32 cellular contexts compared by ENCODE assay signal in the genomic region with DNA sequence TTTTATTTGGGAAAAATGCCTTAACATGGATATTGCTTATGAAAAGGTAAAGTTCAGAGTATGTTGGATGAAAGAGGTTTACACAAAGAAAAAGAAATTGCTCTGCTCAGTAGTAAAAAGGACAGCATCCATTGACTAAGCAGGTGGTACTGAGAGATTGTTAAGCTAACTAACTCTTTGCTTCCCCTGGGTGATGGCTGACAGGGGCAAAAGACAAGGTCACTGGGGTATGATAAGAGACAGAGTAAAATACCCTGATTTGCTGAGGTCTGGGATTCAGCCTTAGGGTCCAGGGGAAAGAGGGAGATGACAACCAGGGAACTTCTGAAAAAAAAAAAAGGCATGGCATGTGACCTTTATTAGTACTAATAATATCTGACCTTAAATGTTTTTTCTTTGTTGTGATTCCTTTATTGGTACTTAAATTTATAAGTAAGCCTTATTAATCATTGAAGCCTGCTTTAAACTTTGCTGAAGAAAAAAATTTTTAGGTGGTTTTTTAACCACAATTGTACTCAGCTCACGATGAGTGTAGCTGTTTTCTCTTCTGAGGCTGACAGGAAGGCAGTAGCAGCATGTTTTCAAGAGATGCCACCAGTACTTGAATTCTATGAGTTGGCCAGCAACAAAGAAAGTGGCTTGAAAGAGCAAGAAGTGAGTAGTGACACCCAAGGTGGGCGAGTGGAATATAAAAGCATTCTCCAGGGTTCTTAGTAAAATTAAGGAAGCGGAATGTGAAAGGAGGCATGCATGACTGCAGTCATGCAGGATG. TPM values are rescaled to one million over a fixed set of nuclear protein-coding genes. Genes with fewer than 3 reads are reported as not detected.
DNase-seq lines count a peak whose midpoint lies in the region; ATAC-seq and TF ChIP-seq lines count a peak whose summit lies in the region.
"Had no signal": no experiment of that assay in that cellular context is flagged by ENCODE, and none has a peak within 500 bp of the region (broad histone marks: within the 10 kb centered on the region; RNA-seq: fewer than 3 reads in every experiment).

No MANE protein-coding gene starts in this region.

- no peak for TF ChIP-seq POLR2A in testis (IDR thresholded peaks at IDR 0.05)

- no peak overlapping the region; a peak in 1 of 5 replicates for H3K4me3 Mint-ChIP-seq in H9
- H3K4me3 Mint-ChIP-seq in WTC11, result no peak overlapping the region
- H3K4me3 Mint-ChIP-seq in activated CD4-positive, alpha-beta T cell treated with anti-CD3 and anti-CD28 coated beads, Interleukin-2, amount 10 ng/mL, durations not matched to agents 7 days and 5 days, result no peak overlapping the region
- H3K4me3 Mint-ChIP-seq: activated CD4-positive, alpha-beta memory T cell treated with anti-CD3 and anti-CD28 coated beads, Interleukin-2, amount 10 ng/mL, durations not matched to agents 7 days and 5 days; stimulated activated effector memory CD8-positive, alpha-beta T cell treated with anti-CD3 and anti-CD28 coated beads, Interleukin-12 subunit alpha, Interleukin-12 subunit beta, amount 100 ng/mL, for 72 hours; T-helper 1 cell treated with Interleukin-12 subunit alpha and Interleukin-12 subunit beta and Interleukin-4 antibody, amounts not matched to agents 30 μg/mL and 1 μg/mL, for 36 hours had no signal

- H3K9ac ChIP-seq in H9 (ENCODE audit: extremely low read depth, insufficient read length, low read length), result no peak overlapping the region
- H3K9ac ChIP-seq: BLaER1 had no signal

- ATAC-seq in WTC11, result peak; percentile 66
- no peak for ATAC-seq in HG03139 (IDR thresholded peaks at IDR 0.05; ENCODE audit: unreplicated experiment)
- ATAC-seq in aorta (ENCODE audit: low FRiP score), result no peak
- ATAC-seq: heart right ventricle; left colon; stimulated activated effector memory CD8-positive, alpha-beta T cell treated with anti-CD3 and anti-CD28 coated beads, Interleukin-12 subunit alpha, Interleukin-12 subunit beta, amount 100 ng/mL, for 72 hours had no signal

- H3K4me1 ChIP-seq in H9 (ENCODE audit: insufficient read depth, low read length) (no peaks in the 10 kb centered on the region), aorta (ENCODE audit: control insufficient read depth in 1 of 2, insufficient read depth in 2 of 2, low read length in 2 of 2) (no peaks in the 10 kb centered on the region), testis (no peaks in the 10 kb centered on the region)
- H3K4me1 ChIP-seq: BLaER1, colonic mucosa had no signal

- H2AFZ ChIP-seq in H9 (ENCODE audit: low read length), result no peak overlapping the region

- in situ Hi-C loops in GM13976 (cut with MboI; ENCODE audit: low sequenced_read_pairs, unreplicated experiment), result no loop called here

- no peaks in the 10 kb centered on the region for H4K20me1 ChIP-seq in H9 (ENCODE audit: control insufficient read depth, insufficient read depth, insufficient read length)
- H4K20me1 ChIP-seq: BLaER1 had no signal

- H3K9me3 Mint-ChIP-seq in H9, result peaks cover 0 to 6% of the 10 kb centered on the region in 2 experiments; a peak in 1 of 5 replicates
- H3K9me3 Mint-ChIP-seq in WTC11, result peaks cover 22% of the 10 kb centered on the region
- no peaks in the 10 kb centered on the region for H3K9me3 Mint-ChIP-seq in activated CD4-positive, alpha-beta T cell treated with anti-CD3 and anti-CD28 coated beads, Interleukin-2, amount 10 ng/mL, durations not matched to agents 7 days and 5 days
- H3K9me3 Mint-ChIP-seq: stimulated activated effector memory CD8-positive, alpha-beta T cell treated with anti-CD3 and anti-CD28 coated beads, Interleukin-12 subunit alpha, Interleukin-12 subunit beta, amount 100 ng/mL, for 72 hours; T-helper 1 cell treated with Interleukin-12 subunit alpha and Interleukin-12 subunit beta and Interleukin-4 antibody, amounts not matched to agents 30 μg/mL and 1 μg/mL, for 36 hours had no signal

- H3K23me2 ChIP-seq in H9 (ENCODE audit: insufficient read length, low read depth, low read length, poor library complexity, severe bottlenecking), result no peaks in the 10 kb centered on the region

- no peak overlapping the region for H2BK12ac ChIP-seq in H9 (ENCODE audit: insufficient read length, low read depth, low read length)

- POLR2A ChIA-PET in WTC11 (lab: Charles Lee), result interaction anchor here (0.6 to 0.7 kb wide), 2 partner anchors 9 to 388 kb away, joined by 3 read pairs; no protein-coding TSS in a partner anchor
- POLR2A ChIA-PET in activated CD4-positive, alpha-beta T cell treated with anti-CD3 and anti-CD28 coated beads, Interleukin-2, amount 10 ng/mL, durations not matched to agents 7 days and 5 days (lab: Charles Lee), result no interaction called here

- WGBS in H9 (ENCODE audit: extremely low coverage, insufficient read length, low lambda C conversion rate), result no CpG with 5 or more reads among the region's 3 CpGs
- 77 to 83% methylated on average over 3 of the region's 3 CpGs for WGBS in aorta, 2 donors
- 86 to 91% methylated on average over 3 of the region's 3 CpGs for WGBS in testis, 2 donors

- no peak overlapping the region for H3K4me2 ChIP-seq in H9 (ENCODE audit: insufficient read depth, insufficient read length, low read length)
- H3K4me2 ChIP-seq: BLaER1 had no signal

- H2BK15ac ChIP-seq in H9 (ENCODE audit: low read depth, low read length), result no peak overlapping the region

- no peaks in the 10 kb centered on the region for H3K79me1 ChIP-seq in H9 (ENCODE audit: insufficient read depth, low read depth, low read length, poor library complexity, severe bottlenecking)

- H3K27me3 ChIP-seq in H9 (ENCODE audit: insufficient read depth, low read length) (no peaks in the 10 kb centered on the region), aorta (ENCODE audit: control insufficient read depth in 1 of 2, insufficient read depth in 2 of 2, low read length in 1 of 2) (no peaks in the 10 kb centered on the region), testis (no peaks in the 10 kb centered on the region)
- H3K27me3 ChIP-seq: BLaER1, cardiac muscle cell, colonic mucosa, heart right ventricle, sigmoid colon had no signal

- H3K36me3 Mint-ChIP-seq in H9 (ENCODE audit: insufficient read depth in 1 of 3, low read depth in 3 of 3) (peaks cover 0 to 6% (median 0%) of the 10 kb centered on the region in 3 experiments; a peak in 3 of 7 replicates), WTC11 (peaks cover 3% of the 10 kb centered on the region)
- H3K36me3 Mint-ChIP-seq in activated CD4-positive, alpha-beta T cell treated with anti-CD3 and anti-CD28 coated beads, Interleukin-2, amount 10 ng/mL, durations not matched to agents 7 days and 5 days (ENCODE audit: low read depth), result no peaks in the 10 kb centered on the region
- H3K36me3 Mint-ChIP-seq: stimulated activated effector memory CD8-positive, alpha-beta T cell treated with anti-CD3 and anti-CD28 coated beads, Interleukin-12 subunit alpha, Interleukin-12 subunit beta, amount 100 ng/mL, for 72 hours had no signal

- DNase-seq in GM13976 (ENCODE audit: low spot score), result peak; percentile 4
- no peak for DNase-seq in H9
- DNase-seq in WTC11 (ENCODE audit: low spot score), result no peak
- DNase-seq in kidney tubule cell (ENCODE audit: low spot score), result peak; percentile 2
- DNase-seq in activated CD4-positive, alpha-beta T cell treated with anti-CD3 and anti-CD28 coated beads, Interleukin-2, amount 10 ng/mL, durations not matched to agents 7 days and 5 days, result no peak
- DNase-seq in aorta, result no peak
- DNase-seq in testis, result no peak
- DNase-seq: activated CD4-positive, alpha-beta memory T cell treated with anti-CD3 and anti-CD28 coated beads, Interleukin-2, amount 10 ng/mL, durations not matched to agents 7 days and 5 days; activated CD4-positive, CD25-positive, alpha-beta regulatory T cell treated with anti-CD3 and anti-CD28 coated beads, Interleukin-2, amount 50 U/mL, for 72 hours; activated CD8-positive, alpha-beta memory T cell treated with anti-CD3 and anti-CD28 coated beads, Interleukin-2, amount 50 U/mL, for 48 hours; activated naive CD4-positive, alpha-beta T cell treated with anti-CD3 and anti-CD28 coated beads, Interleukin-2, amount 50 U/mL, for 16 hours; amygdala; colonic mucosa; COR-L47; DMS53; effector memory CD4-positive, alpha-beta T cell; erythroblast; heart right ventricle; Karpas-422; left colon; NCI-H187; NCI-H2171 treated with DMSO at 0.1 percent for 48 hours; NCI-H510A treated with DMSO at 0.1 percent for 48 hours; sigmoid colon; stimulated activated CD4-positive, alpha-beta T cell treated with anti-CD3 and anti-CD28 coated beads, Interleukin-4, amount 100 ng/mL, for 24 hours; substantia nigra had no signal

- no peak overlapping the region for H4K8ac ChIP-seq in H9 (replicated peaks; ENCODE audit: insufficient read length, low read depth, low read length)

- H2BK20ac ChIP-seq in H9 (ENCODE audit: low read depth, low read length, poor library complexity, severe bottlenecking), result no peak overlapping the region

- H3T11ph ChIP-seq in H9 (ENCODE audit: low read length), result no peak overlapping the region

- H3K27ac ChIP-seq in H9 (ENCODE audit: insufficient read length, low read depth, low read length) (no peak overlapping the region), aorta (ENCODE audit: low read depth in 1 of 2, low read length in 2 of 2) (no peak overlapping the region), testis (no peak overlapping the region)
- H3K27ac ChIP-seq: BLaER1, cardiac muscle cell, colonic mucosa, heart right ventricle, sigmoid colon, SK-N-MC had no signal

- no peak overlapping the region for H3K56ac ChIP-seq in H9 (ENCODE audit: insufficient read length, low read depth, low read length)

- no peak overlapping the region for H4K91ac ChIP-seq in H9 (ENCODE audit: insufficient read length, low read depth, low read length)

- H3K4ac ChIP-seq in H9 (ENCODE audit: low read depth, low read length), result no peak overlapping the region

- no peaks in the 10 kb centered on the region for H3K27me3 Mint-ChIP-seq in H9 (ENCODE audit: low read depth)
- H3K27me3 Mint-ChIP-seq in WTC11 (ENCODE audit: low read depth), result no peaks in the 10 kb centered on the region
- no peaks in the 10 kb centered on the region for H3K27me3 Mint-ChIP-seq in activated CD4-positive, alpha-beta T cell treated with anti-CD3 and anti-CD28 coated beads, Interleukin-2, amount 10 ng/mL, durations not matched to agents 7 days and 5 days
- H3K27me3 Mint-ChIP-seq: activated CD4-positive, alpha-beta memory T cell treated with anti-CD3 and anti-CD28 coated beads, Interleukin-2, amount 10 ng/mL, durations not matched to agents 7 days and 5 days had no signal

- H3K18ac ChIP-seq in H9 (ENCODE audit: insufficient read length, low read depth, low read length), result no peak overlapping the region

- H3K9me3 ChIP-seq in H9 (ENCODE audit: control insufficient read depth, low read depth, low read length), result no peaks in the 10 kb centered on the region
- no peaks in the 10 kb centered on the region for H3K9me3 ChIP-seq in aorta (ENCODE audit: control insufficient read depth, low read length)
- H3K9me3 ChIP-seq in testis, result no peaks in the 10 kb centered on the region
- H3K9me3 ChIP-seq: BLaER1, colonic mucosa, sigmoid colon had no signal

- no peak overlapping the region for H3K4me3 ChIP-seq in aorta (ENCODE audit: low read length in 2 of 2)
- no peak overlapping the region for H3K4me3 ChIP-seq in testis
- H3K4me3 ChIP-seq: BLaER1, cardiac muscle cell, colonic mucosa, heart right ventricle, sigmoid colon, SK-N-MC had no signal

- peak overlapping the region in 2 of 3 experiments; percentile 2 to 66; a peak in 3 of 7 replicates for H3K27ac Mint-ChIP-seq in H9
- H3K27ac Mint-ChIP-seq in WTC11, result peak overlapping the region; percentile 10; the same call in 1 of the 2 replicates
- no peak overlapping the region for H3K27ac Mint-ChIP-seq in activated CD4-positive, alpha-beta T cell treated with anti-CD3 and anti-CD28 coated beads, Interleukin-2, amount 10 ng/mL, durations not matched to agents 7 days and 5 days
- H3K27ac Mint-ChIP-seq: activated CD4-positive, alpha-beta memory T cell treated with anti-CD3 and anti-CD28 coated beads, Interleukin-2, amount 10 ng/mL, durations not matched to agents 7 days and 5 days; stimulated activated effector memory CD8-positive, alpha-beta T cell treated with anti-CD3 and anti-CD28 coated beads, Interleukin-12 subunit alpha, Interleukin-12 subunit beta, amount 100 ng/mL, for 72 hours; T-helper 1 cell treated with Interleukin-12 subunit alpha and Interleukin-12 subunit beta and Interleukin-4 antibody, amounts not matched to agents 30 μg/mL and 1 μg/mL, for 36 hours had no signal

- CTCF ChIA-PET in WTC11 (lab: Charles Lee), result no interaction called here
- CTCF ChIA-PET in activated CD4-positive, alpha-beta T cell treated with anti-CD3 and anti-CD28 coated beads, Interleukin-2, amount 10 ng/mL, durations not matched to agents 7 days and 5 days (lab: Charles Lee), result no interaction called here

- intact Hi-C loops in aorta (cut with DNase I) (no loop called here), testis (cut with DNase I; ENCODE audit: low total_unique reads) (no loop called here)

- no peak overlapping the region for H2AK5ac ChIP-seq in H9 (ENCODE audit: insufficient read length, low read length)

- no peaks in the 10 kb centered on the region for H3K79me2 ChIP-seq in H9 (ENCODE audit: insufficient read depth, low read length)

- H3K23ac ChIP-seq in H9 (ENCODE audit: insufficient read length, low read depth, low read length), result no peak overlapping the region

- no peak overlapping the region for H3K14ac ChIP-seq in H9 (ENCODE audit: insufficient read depth, low read length)

- H2BK5ac ChIP-seq in H9 (ENCODE audit: insufficient read length, low read length), result no peak overlapping the region

- TF ChIP-seq CTCF in GM13976 (IDR thresholded peaks at IDR 0.05; ENCODE audit: borderline replicate concordance, control extremely low read depth, extremely low read depth, insufficient read depth, missing control alignments) (no peak), H9 (conservative IDR thresholded peaks at IDR 0.05) (no peak), WTC11 (IDR thresholded peaks at IDR 0.05) (no peak), testis (IDR thresholded peaks at IDR 0.05) (no peak)

- H3K4me1 Mint-ChIP-seq in H9 (peaks cover 18 to 23% of the 10 kb centered on the region in 2 experiments), WTC11 (peaks cover 17% of the 10 kb centered on the region)
- no peaks in the 10 kb centered on the region for H3K4me1 Mint-ChIP-seq in activated CD4-positive, alpha-beta T cell treated with anti-CD3 and anti-CD28 coated beads, Interleukin-2, amount 10 ng/mL, durations not matched to agents 7 days and 5 days
- H3K4me1 Mint-ChIP-seq: activated CD4-positive, alpha-beta memory T cell treated with anti-CD3 and anti-CD28 coated beads, Interleukin-2, amount 10 ng/mL, durations not matched to agents 7 days and 5 days; stimulated activated effector memory CD8-positive, alpha-beta T cell treated with anti-CD3 and anti-CD28 coated beads, Interleukin-12 subunit alpha, Interleukin-12 subunit beta, amount 100 ng/mL, for 72 hours had no signal

- H2BK120ac ChIP-seq in H9 (ENCODE audit: low read depth, low read length, poor library complexity, severe bottlenecking), result no peak overlapping the region

- H4K5ac ChIP-seq in H9 (ENCODE audit: insufficient read length, low read depth, low read length), result no peak overlapping the region

- H3K36me3 ChIP-seq in aorta (ENCODE audit: control insufficient read depth in 1 of 2, insufficient read depth in 2 of 2, low read length in 1 of 2), result no peaks in the 10 kb centered on the region
- no peaks in the 10 kb centered on the region for H3K36me3 ChIP-seq in testis (ENCODE audit: low read depth, missing control alignments)
- H3K36me3 ChIP-seq: BLaER1, cardiac muscle cell, colonic mucosa, heart right ventricle, sigmoid colon had no signal

RNA-seq across cellular contexts. Expression of a gene that starts 43.7 kb away (rescaled TPM):
- total RNA-seq in H9 (2021) (11.7 and 12.1 TPM in 2 replicates), WTC11 (2021) (8.1 to 12.5 TPM (median 8.9 TPM) in 3 replicates), aorta (10 to 100 TPM in 1 of 2 donors, 1 to 10 TPM in 1; 6.5 to 19.1 TPM), testis (10 to 100 TPM; 21.8 to 25.0 TPM)
- under 1 TPM in 1 of 2 experiments, not detected in 1; 0.12 TPM for total RNA-seq in activated CD4-positive, alpha-beta T cell treated with anti-CD3 and anti-CD28 coated beads, Interleukin-2, amount 10 ng/mL, durations not matched to agents 7 days and 5 days
- polyA plus RNA-seq in aorta (10 to 100 TPM in 1 of 2 donors, 1 to 10 TPM in 1; 7.6 to 42.1 TPM), testis (ENCODE audit: insufficient read depth, low read depth, low replicate concordance) (12.2 TPM)
- total RNA-seq: activated CD4-positive, alpha-beta memory T cell treated with anti-CD3 and anti-CD28 coated beads, Interleukin-2, amount 10 ng/mL, durations not matched to agents 7 days and 5 days had no signal

Comparison
In these comparisons a context has a peak if more than half of its experiments do, and no peak if none do; other contexts are left out.
1. DNase-seq: peak in GM13976 (single experiment) and kidney tubule cell (single experiment); none in H9 (single experiment), WTC11 (single experiment), activated CD4-positive, alpha-beta T cell treated with anti-CD3 and anti-CD28 coated beads, Interleukin-2, amount 10 ng/mL, durations not matched to agents 7 days and 5 days (single experiment), aorta (0 of 2) and testis (single experiment).